Comparison of ENCODE assay signal across 14 cellular contexts in the genomic region with DNA sequence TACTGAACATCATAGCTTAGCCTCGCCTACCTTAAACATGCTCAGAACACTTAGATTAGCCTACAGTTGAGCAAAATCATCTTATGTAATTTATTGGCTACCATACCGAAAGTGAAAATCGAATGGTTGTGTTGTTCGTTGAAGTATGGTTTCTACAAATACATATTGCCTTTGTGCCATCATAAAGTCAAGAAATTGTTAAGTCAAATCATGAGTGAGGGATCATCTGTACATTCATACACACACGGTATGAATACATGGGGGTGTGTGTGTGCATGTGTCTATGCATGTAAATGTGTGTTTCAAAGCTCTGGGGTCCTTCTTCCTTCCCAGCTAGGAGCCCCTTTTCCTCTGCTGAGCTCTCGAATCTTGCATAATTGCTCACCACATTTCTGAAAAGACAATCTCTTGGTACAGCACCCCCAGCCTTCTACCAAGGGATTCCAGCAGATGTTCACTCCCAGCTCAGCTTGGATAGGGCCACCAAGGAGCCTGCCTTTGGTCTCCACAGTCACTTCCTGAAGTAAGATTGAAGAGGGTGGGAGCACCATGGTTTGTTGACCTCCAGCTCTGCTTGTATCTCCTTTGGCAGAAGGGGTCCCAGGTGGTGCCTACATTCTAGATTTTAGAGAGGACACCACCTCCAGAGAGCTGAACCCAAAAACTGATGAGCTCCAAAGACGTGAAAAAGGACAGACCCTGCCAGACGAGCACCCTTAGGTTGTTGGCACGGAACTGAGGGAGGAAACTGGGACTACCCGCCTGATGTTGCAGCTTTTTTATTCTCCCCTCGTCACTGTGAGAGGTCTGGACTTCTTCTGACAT. TPM values are rescaled to one million over a fixed set of nuclear protein-coding genes. Genes with fewer than 3 reads are reported as not detected.
DNase-seq lines count a peak whose midpoint lies in the region; ATAC-seq and FAIRE-seq lines count a peak whose summit lies in the region.
"Had no signal": no experiment of that assay in that cellular context is flagged by ENCODE, and none has a peak within 500 bp of the region (broad histone marks: within the 10 kb centered on the region; RNA-seq: fewer than 3 reads in every experiment).

No MANE protein-coding gene starts in this region.

- peak; percentile 19 for ATAC-seq in GM19025 (IDR thresholded peaks at IDR 0.05; ENCODE audit: low read depth, unreplicated experiment)
- ATAC-seq in Right ventricle myocardium inferior: no peak
- ATAC-seq: left ventricle myocardium superior had no signal

- H3K27ac ChIP-seq in small intestine (ENCODE audit: low read depth in 1 of 2, low read length in 1 of 2): no peak overlapping the region
- H3K27ac ChIP-seq: BLaER1, brain microvascular endothelial cell, HL-60 had no signal

- no peaks in the 10 kb centered on the region for H3K36me3 ChIP-seq in small intestine (ENCODE audit: control insufficient read depth in 2 of 2, insufficient read depth in 2 of 2, low read length in 2 of 2)
- H3K36me3 ChIP-seq: BLaER1, brain microvascular endothelial cell had no signal

- 30 to 68% (median 47%) methylated on average over 11 of the region's 11 CpGs for WGBS in small intestine, 3 donors

- H3K4me3 ChIP-seq in small intestine (ENCODE audit: low read depth in 1 of 2, low read length in 2 of 2): no peak overlapping the region
- H3K4me3 ChIP-seq: BLaER1 had no signal

- DNase-seq in NCI-H82 (lab: John Stamatoyannopoulos, UW) (peak; percentile 84), glomerular visceral epithelial cell (ENCODE audit: extremely low spot score) (peak; percentile 30), small intestine (peak; percentile 34), NCI-H2196 treated with DMSO at 0.1 percent for 48 hours (lab: John Stamatoyannopoulos, UW; ENCODE audit: unreplicated experiment) (no peak), NCI-H1417 treated with DMSO at 0.1 percent for 48 hours (lab: John Stamatoyannopoulos, UW) (no peak), Right ventricle myocardium inferior (ENCODE audit: missing footprints) (no peak), RPMI8226 (no peak)
- DNase-seq: activated CD4-positive, alpha-beta T cell treated with anti-CD3 and anti-CD28 coated beads, Interleukin-2, amount 50 U/mL, for 1 hour; activated effector memory CD4-positive, alpha-beta T cell treated with Interleukin-2 at 50 U/mL for 16 hours; brain microvascular endothelial cell; left ventricle myocardium superior had no signal

- intact Hi-C loops in Right ventricle myocardium inferior (cut with DNase I): no loop called here

- no peaks in the 10 kb centered on the region for H3K27me3 ChIP-seq in small intestine (ENCODE audit: control insufficient read depth in 2 of 2, insufficient read depth in 2 of 2, low read length in 2 of 2)
- H3K27me3 ChIP-seq: BLaER1, brain microvascular endothelial cell had no signal

- peaks cover 0 to 2% of the 10 kb centered on the region in 2 donors for H3K4me1 ChIP-seq in small intestine (ENCODE audit: control insufficient read depth in 2 of 2, insufficient read depth in 1 of 2, low read depth in 1 of 2, low read length in 1 of 2)
- H3K4me1 ChIP-seq: BLaER1 had no signal

- H3K9me3 ChIP-seq in small intestine (ENCODE audit: control insufficient read depth, low read depth): no peaks in the 10 kb centered on the region
- H3K9me3 ChIP-seq: BLaER1 had no signal

- no peak for FAIRE-seq in small intestine (lab: Jason Lieb, UNC)

RNA-seq across cellular contexts. Expression of a gene that starts 33.2 kb away (rescaled TPM):
- 10 to 100 TPM in 1 of 3 donors, 1 to 10 TPM in 1, under 1 TPM in 1; 0.67 to 15.1 (median 1.9) TPM for polyA plus RNA-seq in small intestine
- 19.6 TPM for total RNA-seq in Right ventricle myocardium inferior

Comparison
In these comparisons a context has a peak if more than half of its experiments do, and no peak if none do; other contexts are left out.
1. DNase-seq: peak in NCI-H82 (single experiment), glomerular visceral epithelial cell (single experiment) and small intestine (single experiment); none in NCI-H2196 treated with DMSO at 0.1 percent for 48 hours (single experiment), NCI-H1417 treated with DMSO at 0.1 percent for 48 hours (single experiment), Right ventricle myocardium inferior (single experiment) and RPMI8226 (single experiment).